Comparison of ENCODE assay signal across 12 cellular contexts in the genomic region with DNA sequence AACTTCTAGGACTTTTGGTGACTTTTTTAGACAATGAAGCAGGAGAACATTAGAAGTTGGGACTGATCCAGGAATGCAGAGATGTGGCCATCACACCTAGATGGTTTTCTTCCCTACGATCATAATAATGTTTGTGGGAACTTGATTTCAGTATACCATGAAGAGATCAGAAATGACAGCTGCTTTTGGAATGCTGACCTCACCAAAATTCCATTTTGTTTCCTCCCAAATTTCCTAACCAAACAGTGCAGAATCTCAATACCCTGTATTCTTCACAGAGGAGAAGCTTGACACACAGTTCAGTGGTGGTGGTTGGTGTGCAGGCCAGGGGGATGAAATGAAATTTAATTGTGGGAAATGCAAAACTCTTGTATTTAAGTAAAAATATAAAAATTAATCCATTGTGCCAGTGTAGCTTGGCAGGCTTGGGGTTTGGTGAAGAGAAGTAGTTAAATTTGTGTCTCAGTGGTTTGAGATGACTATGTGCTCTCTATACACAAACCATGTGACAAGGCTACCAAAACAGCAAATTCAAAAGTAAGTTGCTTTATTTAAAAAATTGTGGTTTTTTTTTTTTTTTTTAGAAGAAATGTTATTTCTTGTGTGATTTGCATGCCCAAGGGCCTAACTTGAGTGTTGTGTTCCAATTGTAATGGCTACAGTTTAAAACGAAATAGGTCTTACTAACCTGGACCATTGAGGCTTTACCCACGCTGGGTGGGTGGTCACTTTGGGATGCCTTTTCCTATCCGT.
DNase-seq lines count a peak whose midpoint lies in the region; ATAC-seq and TF ChIP-seq lines count a peak whose summit lies in the region.
"Had no signal": no experiment of that assay in that cellular context is flagged by ENCODE, and none has a peak within 500 bp of the region (broad histone marks: within the 10 kb centered on the region; RNA-seq: fewer than 3 reads in every experiment).

No MANE protein-coding gene starts in this region.

- BruUV-seq in OCI-LY7 (replicated peaks; lab: Mats Ljungman, UMichigan) = no TSS peak

- H3K4me1 ChIP-seq in OCI-LY7 (ENCODE audit: insufficient read depth, low read length, poor library complexity, severe bottlenecking) (no peaks in the 10 kb centered on the region), osteoblast (ENCODE audit: insufficient read depth, low read length) (peaks cover 31% of the 10 kb centered on the region)
- H3K4me1 ChIP-seq: esophagus muscularis mucosa had no signal

- H2AFZ ChIP-seq in OCI-LY7 (ENCODE audit: low read length) = peak overlapping the region; percentile 30; the same call in 1 of the 2 replicates
- no peak overlapping the region for H2AFZ ChIP-seq in osteoblast (ENCODE audit: low read length)

- peaks cover 6% of the 10 kb centered on the region for H3K9me3 Mint-ChIP-seq in activated naive CD8-positive, alpha-beta T cell treated with anti-CD3 and anti-CD28 coated beads for 36 hours

- no peak overlapping the region for H3K4me2 ChIP-seq in OCI-LY7 (ENCODE audit: low read length)
- peak overlapping the region; percentile 5 for H3K4me2 ChIP-seq in osteoblast (ENCODE audit: insufficient read depth, low read length)
- H3K4me2 ChIP-seq: KMS-11 had no signal

- peaks cover 1% of the 10 kb centered on the region for H3K4me1 Mint-ChIP-seq in activated naive CD8-positive, alpha-beta T cell treated with anti-CD3 and anti-CD28 coated beads for 36 hours

- H3K36me3 ChIP-seq in OCI-LY7 (ENCODE audit: insufficient read depth, low read length) (no peaks in the 10 kb centered on the region), osteoblast (ENCODE audit: insufficient read depth, low read length) (no peaks in the 10 kb centered on the region)
- H3K36me3 ChIP-seq: esophagus muscularis mucosa had no signal

- intact Hi-C loops in OCI-LY7 (cut with micrococcal nuclease; ENCODE audit: unreplicated experiment) (no loop called here), head of caudate nucleus (cut with DNase I) (no loop called here)

- POLR2A ChIA-PET in OCI-LY7 (lab: Charles Lee) = interaction anchor here (1.1 to 1.7 kb wide), 5 partner anchors 9 to 14 kb away, joined by 3 to 5 read pairs (median 4); no protein-coding TSS in a partner anchor

- DNase-seq in OCI-LY7 (ENCODE audit: low spot score) = no peak
- no peak for DNase-seq in osteoblast (ENCODE audit: insufficient read length, low spot score, missing footprints)
- DNase-seq in head of caudate nucleus = no peak
- no peak for DNase-seq in activated naive CD8-positive, alpha-beta T cell treated with anti-CD3 and anti-CD28 coated beads for 36 hours
- DNase-seq in DMS153 treated with DMSO at 0.1 percent for 48 hours (lab: John Stamatoyannopoulos, UW; ENCODE audit: unreplicated experiment) = no peak
- DNase-seq: activated naive CD4-positive, alpha-beta T cell treated with anti-CD3 and anti-CD28 coated beads, Interleukin-2, amount 50 U/mL, for 16 hours; CD4-positive, alpha-beta T cell had no signal

- H3K27ac Mint-ChIP-seq in activated naive CD8-positive, alpha-beta T cell treated with anti-CD3 and anti-CD28 coated beads for 36 hours = no peak overlapping the region
- H3K27ac Mint-ChIP-seq: CD4-positive, alpha-beta T cell had no signal

- no peak overlapping the region for H3K4me3 Mint-ChIP-seq in activated naive CD8-positive, alpha-beta T cell treated with anti-CD3 and anti-CD28 coated beads for 36 hours
- H3K4me3 Mint-ChIP-seq: CD4-positive, alpha-beta T cell had no signal

- CTCF ChIA-PET in OCI-LY7 (lab: Charles Lee; ENCODE audit: unreplicated experiment) = no interaction called here

- H3K27ac ChIP-seq in OCI-LY7 (ENCODE audit: low read depth, low read length, poor library complexity, severe bottlenecking) = no peak overlapping the region
- peak overlapping the region; percentile 41 for H3K27ac ChIP-seq in osteoblast (ENCODE audit: low read depth, low read length)
- H3K27ac ChIP-seq: esophagus muscularis mucosa, KMS-11 had no signal

- no peaks in the 10 kb centered on the region for H3K27me3 ChIP-seq in osteoblast (ENCODE audit: insufficient read depth, low read length)
- H3K27me3 ChIP-seq: esophagus muscularis mucosa had no signal

- peaks cover 36% of the 10 kb centered on the region for H3K27me3 Mint-ChIP-seq in activated naive CD8-positive, alpha-beta T cell treated with anti-CD3 and anti-CD28 coated beads for 36 hours
- H3K27me3 Mint-ChIP-seq: CD4-positive, alpha-beta T cell had no signal

- H3K9me3 ChIP-seq in OCI-LY7 (ENCODE audit: low read length) (peaks cover 7% of the 10 kb centered on the region; the same call in 1 of the 2 replicates), osteoblast (ENCODE audit: low read depth, low read length) (no peaks in the 10 kb centered on the region)

- ATAC-seq in GM18861 (IDR thresholded peaks at IDR 0.05; ENCODE audit: unreplicated experiment) (peak; percentile 71), HG02870 (IDR thresholded peaks at IDR 0.05; ENCODE audit: unreplicated experiment) (peak; percentile 78), GM21360 (IDR thresholded peaks at IDR 0.05; ENCODE audit: unreplicated experiment) (no peak)

- H3K4me3 ChIP-seq in OCI-LY7 (ENCODE audit: low read depth, low read length, poor library complexity, severe bottlenecking) = no peak overlapping the region
- no peak overlapping the region for H3K4me3 ChIP-seq in osteoblast (ENCODE audit: insufficient read depth, low read length)
- H3K4me3 ChIP-seq: esophagus muscularis mucosa had no signal

- H3K9me2 ChIP-seq in OCI-LY7 (ENCODE audit: insufficient read depth, low read length) = no peaks in the 10 kb centered on the region

- TF ChIP-seq CTCF in OCI-LY7 (conservative IDR thresholded peaks at IDR 0.05; ENCODE audit: low read length) (no peak), osteoblast (IDR thresholded peaks at IDR 0.05; ENCODE audit: extremely low read depth, low read depth, low read length) (no peak)

- no peaks in the 10 kb centered on the region for H3K79me2 ChIP-seq in OCI-LY7 (ENCODE audit: insufficient read depth, low read depth, low read length)
- H3K79me2 ChIP-seq in osteoblast (ENCODE audit: insufficient read depth, low read length) = no peaks in the 10 kb centered on the region

- peaks cover 4% of the 10 kb centered on the region for H3K36me3 Mint-ChIP-seq in activated naive CD8-positive, alpha-beta T cell treated with anti-CD3 and anti-CD28 coated beads for 36 hours

- H4K20me1 ChIP-seq in OCI-LY7 (ENCODE audit: insufficient read depth, low read length) = no peaks in the 10 kb centered on the region
- no peaks in the 10 kb centered on the region for H4K20me1 ChIP-seq in osteoblast (ENCODE audit: insufficient read depth, low read length)
